25 cellular contexts compared by ENCODE assay signal in genomic region chr2:126674075-126674744, GRCh38. TPM values are rescaled to one million over a fixed set of nuclear protein-coding genes. Genes with fewer than 3 reads are reported as not detected.
"Had no signal": no experiment of that assay in that cellular context is flagged by ENCODE, and none has a peak within 500 bp of the region (broad histone marks: within the 10 kb centered on the region; RNA-seq: fewer than 3 reads in every experiment).

No MANE protein-coding gene starts in this region.

- H3K4me3 ChIP-seq: adrenal gland, ascending aorta, colonic mucosa, dorsolateral prefrontal cortex, esophagus squamous epithelium, gastrocnemius medialis, heart right ventricle, mucosa of descending colon, right lobe of liver, stomach, suprapubic skin, transverse colon had no signal

- H3K27ac ChIP-seq: adrenal gland, ascending aorta, brain microvascular endothelial cell, colonic mucosa, dorsolateral prefrontal cortex, esophagus squamous epithelium, right lobe of liver, stomach, suprapubic skin, transverse colon had no signal

- H3K36me3 ChIP-seq: colonic mucosa, right lobe of liver, suprapubic skin, transverse colon had no signal

- H3K9me3 ChIP-seq: colonic mucosa, gastrocnemius medialis, right lobe of liver had no signal

- ATAC-seq: activated CD8-positive, alpha-beta memory T cell treated with anti-CD3 and anti-CD28 coated beads, Interleukin-2, amount 10 ng/mL, durations not matched to agents 7 days and 5 days; activated CD8-positive, alpha-beta T cell treated with anti-CD3 and anti-CD28 coated beads for 36 hours; effector memory CD8-positive, alpha-beta T cell; gastrocnemius medialis; heart right ventricle; left colon; mucosa of descending colon; stimulated activated memory B cell treated with anti-CD40 and anti-IgM and Interleukin-4, amounts not matched to agents 10 μg/mL and 1 μg/mL and 100 μg/mL, for 72 hours; T-cell had no signal

- H3K4me1 ChIP-seq: colonic mucosa, right lobe of liver, transverse colon had no signal

- DNase-seq: activated CD4-positive, alpha-beta T cell treated with anti-CD3 and anti-CD28 coated beads for 48 hours; activated CD8-positive, alpha-beta memory T cell treated with anti-CD3 and anti-CD28 coated beads, Interleukin-2, amount 10 ng/mL, durations not matched to agents 7 days and 5 days; activated CD8-positive, alpha-beta T cell treated with anti-CD3 and anti-CD28 coated beads for 36 hours; activated naive CD4-positive, alpha-beta T cell treated with anti-CD3 and anti-CD28 coated beads, Interleukin-2, amount 50 U/mL, for 16 hours; activated T-cell treated with anti-CD3 and anti-CD28 coated beads for 4 hours; adrenal gland; brain microvascular endothelial cell; colonic mucosa; effector memory CD8-positive, alpha-beta T cell; esophagus squamous epithelium; gastrocnemius medialis; heart right ventricle; left colon; occipital lobe; right lobe of liver; small intestine; stomach; T-cell; transverse colon had no signal

- H3K27me3 ChIP-seq: adrenal gland, ascending aorta, brain microvascular endothelial cell, colonic mucosa, esophagus squamous epithelium, gastrocnemius medialis, heart right ventricle, right lobe of liver, stomach, suprapubic skin, transverse colon had no signal

RNA-seq across cellular contexts. Expression of gene GYPC, which starts 18.3 kb away (rescaled TPM):
- polyA plus RNA-seq: keratinocyte had no signal
